ENCODE assay signal across 8 cellular contexts in the genomic region with DNA sequence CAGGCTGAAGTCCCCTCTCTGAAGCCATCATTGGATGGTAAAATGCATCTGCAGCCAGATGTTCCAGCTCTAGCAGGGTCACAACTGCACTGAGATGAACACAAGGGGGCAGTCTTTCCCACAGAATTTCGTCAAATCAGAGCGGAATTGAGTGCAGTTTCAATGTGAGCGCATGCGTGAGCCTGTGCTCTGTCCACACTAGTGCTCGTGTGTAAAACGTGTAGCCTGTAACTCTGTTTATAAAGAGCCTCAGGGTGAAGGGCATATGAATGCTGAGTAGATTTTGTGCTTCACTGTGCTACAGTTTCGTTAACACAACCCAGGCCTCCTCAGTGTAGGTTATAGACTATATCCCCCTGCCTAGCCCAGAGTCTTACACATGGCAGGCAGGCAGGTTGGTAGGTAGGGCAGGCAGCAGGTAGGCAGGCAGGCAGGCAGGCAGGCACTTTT.
DNase-seq lines count a peak whose midpoint lies in the region; ATAC-seq and TF ChIP-seq lines count a peak whose summit lies in the region.

No MANE protein-coding gene starts in this region.

- no peaks in the 10 kb centered on the region for H4K20me1 ChIP-seq in PC-9 (ENCODE audit: insufficient read depth)

- H3K79me2 ChIP-seq in PC-9 (ENCODE audit: low read depth): no peaks in the 10 kb centered on the region

- POLR2A ChIA-PET in PC-9 (lab: Charles Lee; ENCODE audit: unreplicated experiment): no interaction called here

- H3K9me3 ChIP-seq in PC-9 (ENCODE audit: insufficient read depth, low read depth) (no peaks in the 10 kb centered on the region), thyroid gland (no peaks in the 10 kb centered on the region)

- no TSS peak for BruUV-seq in PC-9 (replicated peaks; lab: Mats Ljungman, UMichigan)

- H3K9me2 ChIP-seq in PC-9 (ENCODE audit: insufficient read depth): no peaks in the 10 kb centered on the region

- peak; percentile 99 for ATAC-seq in GM21423 (IDR thresholded peaks at IDR 0.05; ENCODE audit: unreplicated experiment)

- 0 to 2% methylated on average over 4 to 7 of the region's 7 CpGs for WGBS in thyroid gland, 2 donors

- intact Hi-C loops in PC-9 (cut with micrococcal nuclease; ENCODE audit: unreplicated experiment): no loop called here
- intact Hi-C loops in thyroid gland (cut with DNase I): no loop called here

- TF ChIP-seq POLR2A in thyroid gland (IDR thresholded peaks at IDR 0.05): no peak

- DNase-seq in DMS79 treated with DMSO at 0.1 percent for 48 hours (lab: John Stamatoyannopoulos, UW) (peak; percentile 5), HT1080 (ENCODE audit: low read depth) (peak; percentile 69), PC-9 (peak in 1 of 2 experiments; percentile 63), fibroblast of the conjunctiva (ENCODE audit: low read depth) (peak; percentile 78), occipital lobe (lab: John Stamatoyannopoulos, UW) (peak; percentile 41), thyroid gland (peak; percentile 78 to 80)
- DNase-seq in activated T-cell treated with anti-CD3 and anti-CD28 coated beads, Interleukin-2, amount 50 U/mL, for 48 hours: peak; percentile 81 to 83

- CTCF ChIA-PET in PC-9 (lab: Charles Lee): no interaction called here

- no peaks in the 10 kb centered on the region for H3F3A ChIP-seq in PC-9 (ENCODE audit: insufficient read depth, low read depth)

- H3K36me3 ChIP-seq in PC-9 (ENCODE audit: low read depth): no peaks in the 10 kb centered on the region
- H3K36me3 ChIP-seq in thyroid gland: no peaks in the 10 kb centered on the region

- H3K27me3 ChIP-seq in PC-9 (ENCODE audit: insufficient read depth, low read depth) (no peaks in the 10 kb centered on the region), thyroid gland (no peaks in the 10 kb centered on the region)

- peak overlapping the region; percentile 83 for H3K4me2 ChIP-seq in PC-9

- H3K4me3 ChIP-seq in PC-9 (peak overlapping the region; percentile 52; the same call in 1 of the 2 replicates), thyroid gland (replicated peaks in 1 of 3) (no peak overlapping the region)

- TF ChIP-seq CTCF in PC-9 (conservative IDR thresholded peaks at IDR 0.05) (peak; percentile 80), thyroid gland (IDR thresholded peaks at IDR 0.05) (peak; percentile 40 to 81 (median 68))

- H3K4me1 ChIP-seq in PC-9 (replicated peaks; ENCODE audit: insufficient read depth) (no peaks in the 10 kb centered on the region; the same call in 1 of the 2 replicates), thyroid gland (no peaks in the 10 kb centered on the region)

- H2AFZ ChIP-seq in PC-9: peak overlapping the region; percentile 78

- H3K27ac ChIP-seq in PC-9 (no peak overlapping the region), thyroid gland (no peak overlapping the region)
